In genomic region chrX:153526040-153526439, GRCh38 we compare ENCODE assay signal across 25 cellular contexts. TPM values are rescaled to one million over a fixed set of nuclear protein-coding genes. Genes with fewer than 3 reads are reported as not detected.
"Had no signal": no experiment of that assay in that cellular context is flagged by ENCODE, and none has a peak within 500 bp of the region (broad histone marks: within the 10 kb centered on the region; RNA-seq: fewer than 3 reads in every experiment).

No MANE protein-coding gene starts in this region.

- H3K27me3 ChIP-seq: ovary, upper lobe of right lung had no signal

- H3K27ac ChIP-seq: coronary artery, esophagus squamous epithelium, gastrocnemius medialis, ovary, prostate gland, upper lobe of right lung, VCaP had no signal

- DNase-seq: activated CD4-positive, alpha-beta T cell treated with anti-CD3 and anti-CD28 coated beads, Interleukin-2, amount 10 ng/mL, durations not matched to agents 7 days and 5 days; activated CD4-positive, CD25-positive, alpha-beta regulatory T cell treated with anti-CD3 and anti-CD28 coated beads, Interleukin-2, amount 50 U/mL, for 72 hours; activated CD8-positive, alpha-beta memory T cell treated with anti-CD3 and anti-CD28 coated beads, Interleukin-2, amount 10 ng/mL, durations not matched to agents 7 days and 5 days; activated CD8-positive, alpha-beta T cell treated with anti-CD3 and anti-CD28 coated beads for 36 hours; activated gamma-delta T cell; activated naive CD4-positive, alpha-beta T cell treated with anti-CD3 and anti-CD28 coated beads, Interleukin-2, amount 50 U/mL, for 16 hours; activated naive CD8-positive, alpha-beta T cell treated with anti-CD3 and anti-CD28 coated beads, Interleukin-2, amount 50 U/mL, for 24 hours; activated T-cell treated with anti-CD3 and anti-CD28 coated beads for 4 hours; cerebellar nuclear complex; esophagus squamous epithelium; gastrocnemius medialis; head of caudate nucleus; hypothalamus; midbrain; natural killer cell; ovary; stimulated activated CD4-positive, alpha-beta T cell treated with anti-CD3 and anti-CD28 coated beads, Interleukin-4, amount 100 ng/mL, for 24 hours; stimulated activated naive CD4-positive, alpha-beta T cell treated with Interleukin-2 at 50 U/mL for 16 hours; upper lobe of right lung had no signal

- H3K9me3 ChIP-seq: esophagus squamous epithelium, gastrocnemius medialis, ovary, prostate gland, upper lobe of right lung had no signal

- H3K4me1 ChIP-seq: gastrocnemius medialis, prostate gland, upper lobe of right lung had no signal

- H3K4me3 ChIP-seq: coronary artery, esophagus squamous epithelium, gastrocnemius medialis, ovary, prostate gland, upper lobe of right lung had no signal

- ATAC-seq: activated CD8-positive, alpha-beta memory T cell treated with anti-CD3 and anti-CD28 coated beads, Interleukin-2, amount 10 ng/mL, durations not matched to agents 7 days and 5 days; activated CD8-positive, alpha-beta T cell treated with anti-CD3 and anti-CD28 coated beads for 36 hours; activated naive CD8-positive, alpha-beta T cell treated with anti-CD3 and anti-CD28 coated beads, Interleukin-2, amount 50 U/mL, for 24 hours; gastrocnemius medialis; natural killer cell; upper lobe of right lung had no signal

- H3K36me3 ChIP-seq: esophagus squamous epithelium, gastrocnemius medialis, ovary, prostate gland, upper lobe of right lung had no signal

RNA-seq across cellular contexts. Expression of gene ATP2B3, which starts 8.6 kb away (rescaled TPM):
- total RNA-seq: activated CD8-positive, alpha-beta memory T cell treated with anti-CD3 and anti-CD28 coated beads, Interleukin-2, amount 10 ng/mL, durations not matched to agents 7 days and 5 days; activated CD8-positive, alpha-beta T cell treated with anti-CD3 and anti-CD28 coated beads for 36 hours; esophagus squamous epithelium; gastrocnemius medialis; liver; natural killer cell; subcutaneous adipose tissue; upper lobe of right lung had no signal

RNA-seq across cellular contexts. Expression of gene BGN, which starts 31.3 kb away (rescaled TPM):
- total RNA-seq: activated CD4-positive, alpha-beta T cell treated with anti-CD3 and anti-CD28 coated beads, Interleukin-2, amount 10 ng/mL, durations not matched to agents 7 days and 5 days; activated CD8-positive, alpha-beta memory T cell treated with anti-CD3 and anti-CD28 coated beads, Interleukin-2, amount 10 ng/mL, durations not matched to agents 7 days and 5 days; activated CD8-positive, alpha-beta T cell treated with anti-CD3 and anti-CD28 coated beads for 36 hours; activated T-helper 1 cell treated with anti-CD3 and anti-CD28 coated beads, Interleukin-12 subunit alpha, Interleukin-12 subunit beta, Interleukin-2, Interleukin-4 antibody, amounts not matched to agents 30 ng/mL and 10 ng/mL and 1 ng/mL, durations not matched to agents 14 hours and 24 hours and 36 hours; natural killer cell had no signal
